In the genomic region with DNA sequence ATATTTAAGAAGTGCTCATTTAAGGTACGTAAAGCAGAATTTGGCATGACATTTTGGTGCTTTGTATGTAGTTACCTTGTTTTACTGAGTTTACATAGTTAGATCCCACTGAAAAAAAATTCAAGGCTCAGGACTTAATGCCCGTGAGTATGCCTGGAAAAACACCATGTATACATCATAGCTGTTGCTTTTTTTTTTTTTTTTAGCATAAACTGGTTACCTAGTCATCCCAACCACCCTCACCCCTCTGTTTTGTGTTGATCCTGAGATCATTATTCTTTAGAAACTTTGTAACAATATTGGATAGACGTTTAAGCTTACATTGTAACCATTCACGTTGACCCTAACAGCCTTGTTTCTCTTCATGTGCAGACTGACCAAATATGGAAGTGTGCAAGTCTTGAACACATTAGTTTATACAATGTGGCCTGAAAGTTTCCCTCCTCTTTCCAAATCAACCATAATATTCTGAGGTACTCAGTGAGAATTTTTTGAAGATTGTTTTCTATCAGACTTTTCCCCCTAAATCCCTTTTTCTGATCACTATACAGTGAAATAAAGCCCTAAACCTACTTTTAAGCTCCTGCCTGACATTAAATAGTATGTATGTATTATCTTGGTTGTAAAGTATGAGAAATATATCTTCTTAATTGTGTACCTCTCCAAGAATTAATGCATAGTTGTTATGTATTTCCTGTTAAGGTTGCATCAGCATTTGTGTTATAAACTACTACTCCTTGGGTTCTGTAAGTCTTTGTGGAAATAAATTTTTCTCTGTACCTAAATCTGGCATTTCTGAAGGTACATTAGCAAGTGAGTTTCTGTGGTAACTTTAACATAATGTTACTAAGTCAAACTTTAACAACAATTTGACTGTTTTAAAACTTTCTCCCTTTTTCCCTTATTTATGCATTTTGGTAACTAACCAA, we compare ENCODE assay signal across 16 cellular contexts. TPM values are rescaled to one million over a fixed set of nuclear protein-coding genes. Genes with fewer than 3 reads are reported as not detected.
A peak's percentile ranks its signal among the peaks of the same experiment; 100 is the strongest.
DNase-seq lines count a peak whose midpoint lies in the region; ATAC-seq and TF ChIP-seq lines count a peak whose summit lies in the region.
"Had no signal": no experiment of that assay in that cellular context is flagged by ENCODE, and none has a peak within 500 bp of the region (broad histone marks: within the 10 kb centered on the region; RNA-seq: fewer than 3 reads in every experiment).

No MANE protein-coding gene starts in this region.

- H3K4me1 ChIP-seq in sigmoid colon: peaks cover 0 to 83% (median 61%) of the 10 kb centered on the region in 4 donors

- ATAC-seq in HG02970 (IDR thresholded peaks at IDR 0.05; ENCODE audit: low FRiP score, unreplicated experiment): no peak
- no peak for ATAC-seq in HG02759 (IDR thresholded peaks at IDR 0.05; ENCODE audit: unreplicated experiment)
- ATAC-seq: mucosa of descending colon, psoas muscle had no signal

- no peak for TF ChIP-seq POLR2A in sigmoid colon (IDR thresholded peaks at IDR 0.05)

- no peak for TF ChIP-seq EP300 in sigmoid colon (IDR thresholded peaks at IDR 0.05)

- WGBS in sigmoid colon, 2 donors: 55 to 70% methylated on average over 4 of the region's 4 CpGs

- peaks cover 69% of the 10 kb centered on the region for H3K4me1 Mint-ChIP-seq in activated T-cell treated with anti-CD3 and anti-CD28 coated beads, Interleukin-2, amount 50 U/mL, for 24 hours (ENCODE audit: low read depth)

- H3K27ac Mint-ChIP-seq in activated T-cell treated with anti-CD3 and anti-CD28 coated beads, Interleukin-2, amount 50 U/mL, for 24 hours: peak overlapping the region; percentile 30

- no peak overlapping the region for H3K4me3 ChIP-seq in sigmoid colon
- H3K4me3 ChIP-seq: coronary artery, mucosa of descending colon, psoas muscle, suprapubic skin had no signal

- H3K27me3 ChIP-seq in sigmoid colon: no peaks in the 10 kb centered on the region
- H3K27me3 ChIP-seq: suprapubic skin had no signal

- H3K36me3 Mint-ChIP-seq in activated T-cell treated with anti-CD3 and anti-CD28 coated beads, Interleukin-2, amount 50 U/mL, for 24 hours (ENCODE audit: low read depth): peaks cover 35% of the 10 kb centered on the region

- no peaks in the 10 kb centered on the region for H3K9me3 ChIP-seq in sigmoid colon
- H3K9me3 ChIP-seq: mucosa of descending colon, psoas muscle, suprapubic skin had no signal

- intact Hi-C loops in sigmoid colon (cut with DNase I): loop anchor here (5.0 kb wide), 1 partner anchor 47 kb away; no protein-coding TSS in a partner anchor

- peak overlapping the region; percentile 68 for H3K27ac ChIP-seq in epithelial cell of prostate
- H3K27ac ChIP-seq in sigmoid colon: peak overlapping the region; percentile 57 to 97 (median 82)
- H3K27ac ChIP-seq: coronary artery, psoas muscle, suprapubic skin had no signal

- H3K27me3 Mint-ChIP-seq in activated T-cell treated with anti-CD3 and anti-CD28 coated beads, Interleukin-2, amount 50 U/mL, for 24 hours: no peaks in the 10 kb centered on the region
- H3K27me3 Mint-ChIP-seq: CD4-positive, CD25-positive, alpha-beta regulatory T cell had no signal

- H3K4me3 Mint-ChIP-seq in activated T-cell treated with anti-CD3 and anti-CD28 coated beads, Interleukin-2, amount 50 U/mL, for 24 hours: no peak overlapping the region

- peaks cover 0 to 4% (median 0%) of the 10 kb centered on the region in 4 donors for H3K36me3 ChIP-seq in sigmoid colon
- H3K36me3 ChIP-seq: suprapubic skin had no signal

- H3K9me3 Mint-ChIP-seq in activated T-cell treated with anti-CD3 and anti-CD28 coated beads, Interleukin-2, amount 50 U/mL, for 24 hours: no peaks in the 10 kb centered on the region

- TF ChIP-seq CTCF in sigmoid colon (IDR thresholded peaks at IDR 0.05): no peak

- DNase-seq in activated T-cell treated with anti-CD3 and anti-CD28 coated beads, Interleukin-2, amount 50 U/mL, for 24 hours: no peak
- no peak for DNase-seq in activated T-cell treated with anti-CD3 and anti-CD28 coated beads, Interleukin-2, amount 50 U/mL, for 1 hour
- peak; percentile 61 for DNase-seq in OCI-M1 (lab: John Stamatoyannopoulos, UW)
- no peak for DNase-seq in epithelial cell of prostate (ENCODE audit: low read depth, low spot score)
- DNase-seq in sigmoid colon: no peak
- DNase-seq in activated naive CD4-positive, alpha-beta T cell treated with Interleukin-2 at 50 U/mL for 16 hours: no peak
- DNase-seq: CD4-positive, CD25-positive, alpha-beta regulatory T cell; mucosa of descending colon; NCI-H2029; NCI-H524; psoas muscle; stimulated activated CD4-positive, alpha-beta T cell treated with anti-CD3 and anti-CD28 coated beads, Interleukin-15, amount 100 ng/mL, for 24 hours had no signal

RNA-seq across cellular contexts. Expression of a gene that starts 4.4 kb away (rescaled TPM):
- 100 to 1,000 TPM in 2 of 4 donors, 10 to 100 TPM in 2; 90.6 to 110 (median 98.9) TPM for total RNA-seq in sigmoid colon
- 10 to 100 TPM; 12.5 to 17.3 (median 15.0) TPM for polyA plus RNA-seq in sigmoid colon

RNA-seq across cellular contexts. Expression of a gene that starts 13.9 kb away (rescaled TPM):
- 10 to 100 TPM in 3 of 4 donors, 1 to 10 TPM in 1; 9.2 to 13.3 (median 11.4) TPM for total RNA-seq in sigmoid colon
- 1 to 10 TPM; 1.4 to 3.6 (median 3.2) TPM for polyA plus RNA-seq in sigmoid colon

RNA-seq across cellular contexts. Expression of a gene that starts 32.1 kb away (rescaled TPM):
- total RNA-seq in sigmoid colon: 10 to 100 TPM in 2 of 4 donors, 1 to 10 TPM in 2; 7.1 to 14.5 (median 10.3) TPM
- polyA plus RNA-seq in sigmoid colon: 1 to 10 TPM; 3.0 to 4.4 (median 4.4) TPM

RNA-seq across cellular contexts. Expression of a gene that starts 40.1 kb away (rescaled TPM):
- 10 to 100 TPM; 43.8 to 49.5 (median 46.8) TPM for total RNA-seq in sigmoid colon
- 10 to 100 TPM; 11.4 to 13.1 (median 12.0) TPM for polyA plus RNA-seq in sigmoid colon
